ENCODE assay signal across 8 cellular contexts in genomic region chr6:31621320-31621939, GRCh38. TPM values are rescaled to one million over a fixed set of nuclear protein-coding genes. Genes with fewer than 3 reads are reported as not detected.
DNase-seq lines count a peak whose midpoint lies in the region; ATAC-seq and TF ChIP-seq lines count a peak whose summit lies in the region.

No MANE protein-coding gene starts in this region.

- H3K9me3 Mint-ChIP-seq in activated T-cell treated with anti-CD3 and anti-CD28 coated beads, Interleukin-2, amount 50 U/mL, for 4 hours, result no peaks in the 10 kb centered on the region

- TF ChIP-seq POLR2A in right lobe of liver (IDR thresholded peaks at IDR 0.05) (no peak), thyroid gland (IDR thresholded peaks at IDR 0.05) (no peak)

- intact Hi-C loops in right lobe of liver (cut with DNase I) (no loop called here), thyroid gland (cut with DNase I) (no loop called here)

- no peaks in the 10 kb centered on the region for H3K27me3 ChIP-seq in right lobe of liver
- no peaks in the 10 kb centered on the region for H3K27me3 ChIP-seq in thyroid gland

- peaks cover 34% of the 10 kb centered on the region for H3K36me3 Mint-ChIP-seq in activated T-cell treated with anti-CD3 and anti-CD28 coated beads, Interleukin-2, amount 50 U/mL, for 4 hours (ENCODE audit: insufficient read depth)

- WGBS in right lobe of liver (ENCODE audit: insufficient coverage, low coverage, low lambda C conversion rate, missing lambda C conversion rate), result 17% methylated on average over 15 of the region's 15 CpGs
- WGBS in thyroid gland, 2 donors, result 19 to 21% methylated on average over 15 of the region's 15 CpGs

- H3K4me1 ChIP-seq in right lobe of liver (peaks cover 0 to 8% (median 4%) of the 10 kb centered on the region in 4 donors), thyroid gland (peaks cover 9 to 12% of the 10 kb centered on the region in 2 donors)

- H3K36me3 ChIP-seq in right lobe of liver (peaks cover 12 to 32% (median 25%) of the 10 kb centered on the region in 4 donors), thyroid gland (peaks cover 26 to 31% of the 10 kb centered on the region in 2 donors)

- TF ChIP-seq CTCF in right lobe of liver (IDR thresholded peaks at IDR 0.05), result no peak
- TF ChIP-seq CTCF in thyroid gland (IDR thresholded peaks at IDR 0.05), result no peak

- H3K4me3 ChIP-seq in right lobe of liver, result peak overlapping the region; percentile 92 to 93 (median 92)
- H3K4me3 ChIP-seq in thyroid gland (replicated peaks in 1 of 3), result peak overlapping the region; percentile 37 to 93 (median 51)

- H3K9me3 ChIP-seq in right lobe of liver (no peaks in the 10 kb centered on the region), thyroid gland (no peaks in the 10 kb centered on the region)

- H3K27ac ChIP-seq in right lobe of liver, result peak overlapping the region; percentile 83 to 91 (median 84)
- H3K27ac ChIP-seq in thyroid gland, result peak overlapping the region; percentile 88 to 99 (median 97)

- H3K4me1 Mint-ChIP-seq in activated T-cell treated with anti-CD3 and anti-CD28 coated beads, Interleukin-2, amount 50 U/mL, for 4 hours (ENCODE audit: low read depth), result peaks cover 27% of the 10 kb centered on the region

- DNase-seq in activated T-cell treated with anti-CD3 and anti-CD28 coated beads, Interleukin-2, amount 50 U/mL, for 4 hours, result no peak
- no peak for DNase-seq in activated T-cell treated with anti-CD3 and anti-CD28 coated beads, Interleukin-2, amount 50 U/mL, for 48 hours
- DNase-seq in astrocyte of the hippocampus (ENCODE audit: low read depth, low spot score), result peak; percentile 21
- no peak for DNase-seq in right lobe of liver
- no peak for DNase-seq in thyroid gland
- no peak for DNase-seq in activated CD4-positive, CD25-positive, alpha-beta regulatory T cell treated with anti-CD3 and anti-CD28 coated beads, Interleukin-2, amount 50 U/mL, for 72 hours
- DNase-seq in NCI-H2227 treated with DMSO at 0.1 percent for 48 hours (lab: John Stamatoyannopoulos, UW), result no peak

- ATAC-seq in activated T-cell treated with anti-CD3 and anti-CD28 coated beads, Interleukin-2, amount 50 U/mL, for 4 hours, result no peak
- ATAC-seq in right lobe of liver (no peak), GM21526 (IDR thresholded peaks at IDR 0.05; ENCODE audit: low FRiP score, unreplicated experiment) (no peak)

- H3K4me3 Mint-ChIP-seq in activated T-cell treated with anti-CD3 and anti-CD28 coated beads, Interleukin-2, amount 50 U/mL, for 4 hours, result peak overlapping the region; percentile 92

- no peaks in the 10 kb centered on the region for H3K27me3 Mint-ChIP-seq in activated T-cell treated with anti-CD3 and anti-CD28 coated beads, Interleukin-2, amount 50 U/mL, for 4 hours (ENCODE audit: low read depth)

RNA-seq across cellular contexts. Expression of gene PRRC2A, which starts 0.9 kb away (rescaled TPM):
- 100 to 1,000 TPM; 290 to 309 (median 306) TPM for total RNA-seq in activated T-cell treated with anti-CD3 and anti-CD28 coated beads, Interleukin-2, amount 50 U/mL, for 4 hours
- total RNA-seq in right lobe of liver (10 to 100 TPM; 34.7 to 59.6 (median 39.4) TPM), thyroid gland (100 to 1,000 TPM in 1 of 4 donors, 10 to 100 TPM in 3; 68.5 to 127 (median 86.7) TPM)

RNA-seq across cellular contexts. Expression of gene AIF1, which starts 6.4 kb away (rescaled TPM):
- total RNA-seq in activated T-cell treated with anti-CD3 and anti-CD28 coated beads, Interleukin-2, amount 50 U/mL, for 4 hours, result 10 to 100 TPM; 18.5 to 57.5 (median 36.5) TPM
- total RNA-seq in right lobe of liver (10 to 100 TPM in 4 of 6 experiments, 1 to 10 TPM in 2; 6.7 to 28.5 (median 13.0) TPM), thyroid gland (10 to 100 TPM in 3 of 4 donors, 1 to 10 TPM in 1; 8.1 to 37.8 (median 17.6) TPM)

RNA-seq across cellular contexts. Expression of gene NCR3, which starts 28.6 kb away (rescaled TPM):
- 10 to 100 TPM in 1 of 3 donors, 1 to 10 TPM in 2; 6.0 to 27.3 (median 8.4) TPM for total RNA-seq in activated T-cell treated with anti-CD3 and anti-CD28 coated beads, Interleukin-2, amount 50 U/mL, for 4 hours
- total RNA-seq in right lobe of liver, result under 1 TPM in 3 of 6 experiments, not detected in 3; 0.20 to 0.55 (median 0.46) TPM
- total RNA-seq in thyroid gland, result not detected

RNA-seq across cellular contexts. Expression of gene BAG6, which starts 31.0 kb away (rescaled TPM):
- 100 to 1,000 TPM; 403 to 418 (median 411) TPM for total RNA-seq in activated T-cell treated with anti-CD3 and anti-CD28 coated beads, Interleukin-2, amount 50 U/mL, for 4 hours
- total RNA-seq in right lobe of liver, result 100 to 1,000 TPM; 114 to 196 (median 142) TPM
- 100 to 1,000 TPM; 179 to 301 (median 245) TPM for total RNA-seq in thyroid gland

RNA-seq across cellular contexts. Expression of gene APOM, which starts 34.3 kb away (rescaled TPM):
- total RNA-seq in activated T-cell treated with anti-CD3 and anti-CD28 coated beads, Interleukin-2, amount 50 U/mL, for 4 hours, result 1 to 10 TPM; 1.8 to 2.8 (median 2.1) TPM
- total RNA-seq in right lobe of liver (100 to 1,000 TPM; 100 to 182 (median 116) TPM), thyroid gland (1 to 10 TPM; 2.3 to 5.1 (median 4.5) TPM)

Comparison
In these comparisons a context has a peak if more than half of its experiments do, and no peak if none do; other contexts are left out.
1. RNA of gene NCR3, which starts 28.6 kb away (total RNA-seq): 6.0 to 27.3 TPM in activated T-cell treated with anti-CD3 and anti-CD28 coated beads, Interleukin-2, amount 50 U/mL, for 4 hours; 0.20 to 0.55 TPM in right lobe of liver and not detected in thyroid gland; every median in the first group is over 4 times any median in the second.